ENCODE assay signal across 12 cellular contexts in genomic region chr3:156687023-156687422, GRCh38. TPM values are rescaled to one million over a fixed set of nuclear protein-coding genes. Genes with fewer than 3 reads are reported as not detected.
DNase-seq lines count a peak whose midpoint lies in the region; ATAC-seq, FAIRE-seq and TF ChIP-seq lines count a peak whose summit lies in the region.
"Had no signal": no experiment of that assay in that cellular context is flagged by ENCODE, and none has a peak within 500 bp of the region (broad histone marks: within the 10 kb centered on the region; RNA-seq: fewer than 3 reads in every experiment).

No MANE protein-coding gene starts in this region.

- peaks cover 88% of the 10 kb centered on the region for H3K79me2 ChIP-seq in HepG2 (ENCODE audit: insufficient read depth, low read length)

- H3K4me1 Mint-ChIP-seq in effector memory CD8-positive, alpha-beta T cell (ENCODE audit: low read depth in 2 of 2), result peaks cover 43 to 75% of the 10 kb centered on the region in 2 donors

- no peak overlapping the region for H3K4me2 ChIP-seq in HepG2 (ENCODE audit: low read depth, low read length)

- H3K9ac ChIP-seq in HepG2 (ENCODE audit: insufficient read depth, low read depth, low read length), result no peak overlapping the region

- DNase-seq in right lobe of liver, result no peak
- DNase-seq in HepG2 (ENCODE audit: low spot score), result no peak
- no peak for DNase-seq in effector memory CD8-positive, alpha-beta T cell
- DNase-seq in NCI-H748 (lab: John Stamatoyannopoulos, UW; ENCODE audit: unreplicated experiment), result no peak
- DNase-seq in left ventricle myocardium inferior, result no peak
- no peak for DNase-seq in NOMO-1 treated with DMSO at 0.1 percent for 48 hours (lab: John Stamatoyannopoulos, UW; ENCODE audit: unreplicated experiment)
- DNase-seq: NCI-H226; stimulated activated CD4-positive, alpha-beta T cell treated with anti-CD3 and anti-CD28 coated beads, Interleukin-2, amount 100 ng/mL, for 48 hours had no signal

- H3K36me3 Mint-ChIP-seq in effector memory CD8-positive, alpha-beta T cell (ENCODE audit: insufficient read depth), result peaks cover 57% of the 10 kb centered on the region

- H3K27me3 Mint-ChIP-seq in effector memory CD8-positive, alpha-beta T cell, result no peaks in the 10 kb centered on the region

- CTCF ChIA-PET in HepG2 (lab: Yijun Ruan, JAX; ENCODE audit: low intra/inter-chr PET ratio, low total read pairs), result no interaction called here

- TF ChIP-seq POLR2A in right lobe of liver (IDR thresholded peaks at IDR 0.05), result no peak
- no peak for TF ChIP-seq POLR2A in HepG2 (IDR thresholded peaks at IDR 0.05; ENCODE audit: insufficient read depth in 1 of 2, low read depth in 2 of 2, low read length in 2 of 2)

- ATAC-seq in right lobe of liver, result peak; percentile 28 to 64 (median 44)
- ATAC-seq in HepG2, result no peak
- ATAC-seq in HG03460 (IDR thresholded peaks at IDR 0.05; ENCODE audit: unreplicated experiment), result peak; percentile 36
- ATAC-seq in effector memory CD8-positive, alpha-beta T cell (replicated peaks), result peak; percentile 63
- no peak for ATAC-seq in GM21381 (IDR thresholded peaks at IDR 0.05; ENCODE audit: unreplicated experiment)

- BruUV-seq in HepG2 (replicated peaks; lab: Mats Ljungman, UMichigan), result no TSS peak

- no peak overlapping the region for H2AFZ ChIP-seq in HepG2 (ENCODE audit: low read length)

- intact Hi-C loops in right lobe of liver (cut with DNase I), result no loop called here
- intact Hi-C loops in HepG2 (cut with micrococcal nuclease; ENCODE audit: unreplicated experiment), result no loop called here
- intact Hi-C loops in left ventricle myocardium inferior (cut with micrococcal nuclease), result no loop called here

- H3K27ac ChIP-seq in right lobe of liver (no peak overlapping the region), HepG2 (ENCODE audit: extremely low read length, insufficient read depth, low read length) (no peak overlapping the region), left ventricle myocardium inferior (replicated peaks) (no peak overlapping the region)
- H3K27ac ChIP-seq: C4-2B, thoracic aorta had no signal

- H3K9me3 ChIP-seq in right lobe of liver, result no peaks in the 10 kb centered on the region
- no peaks in the 10 kb centered on the region for H3K9me3 ChIP-seq in HepG2 (ENCODE audit: low read length)
- H3K9me3 ChIP-seq in left ventricle myocardium inferior (replicated peaks), result no peaks in the 10 kb centered on the region
- H3K9me3 ChIP-seq: thoracic aorta had no signal

- H3K4me1 ChIP-seq in right lobe of liver (peaks cover 0 to 49% (median 11%) of the 10 kb centered on the region in 4 donors), HepG2 (ENCODE audit: insufficient read depth, low read length) (peaks cover 43% of the 10 kb centered on the region), left ventricle myocardium inferior (peaks cover 100% of the 10 kb centered on the region)

- H3K36me3 ChIP-seq in right lobe of liver (peaks cover 0 to 4% (median 0%) of the 10 kb centered on the region in 4 donors), HepG2 (replicated peaks in 1 of 2; ENCODE audit: control insufficient read depth in 1 of 2, insufficient read depth in 2 of 2, low read length in 2 of 2) (peaks cover 0 to under 1% of the 10 kb centered on the region in 2 experiments; a peak in 2 of 5 replicates), left ventricle myocardium inferior (no peaks in the 10 kb centered on the region)
- H3K36me3 ChIP-seq: thoracic aorta had no signal

- in situ Hi-C loops in HepG2 (cut with HindIII; ENCODE audit: extremely low pct_ligation_motif_present, low pct_unique_long_range_greater_than_20kb), result no loop called here

- H4K20me1 ChIP-seq in HepG2 (ENCODE audit: insufficient read depth, low read length), result peaks cover 19% of the 10 kb centered on the region

- no peaks in the 10 kb centered on the region for H3K9me3 Mint-ChIP-seq in effector memory CD8-positive, alpha-beta T cell

- no peak for TF ChIP-seq EP300 in HepG2 (IDR thresholded peaks at IDR 0.05; ENCODE audit: low read depth in 2 of 2, low read length in 2 of 2)
- no peak for TF ChIP-seq EP300 in HepG2 (CRISPR knock-in tag; IDR thresholded peaks at IDR 0.05; ENCODE audit: borderline replicate concordance)

- TF ChIP-seq RAD21 in HepG2 (CRISPR knock-in tag; IDR thresholded peaks at IDR 0.05), result no peak

- POLR2A ChIA-PET in HepG2 (lab: Yijun Ruan, JAX), result interaction anchor here (0.9 to 1.5 kb wide), 2 partner anchors 13 to 448 kb away, joined by 3 to 4 read pairs; partner anchors contain the start of gene TIPARP

- FAIRE-seq in HepG2 (lab: Jason Lieb, UNC), result no peak

- peak overlapping the region; percentile 27 to 50 for H3K4me3 Mint-ChIP-seq in effector memory CD8-positive, alpha-beta T cell

- H3K4me3 ChIP-seq in right lobe of liver (no peak overlapping the region), HepG2 (replicated peaks in 1 of 3; ENCODE audit: insufficient read depth in 1 of 3, low read depth in 2 of 3, low read length in 3 of 3) (no peak overlapping the region), left ventricle myocardium inferior (no peak overlapping the region)
- H3K4me3 ChIP-seq: thoracic aorta had no signal

- no peak overlapping the region for H3K27ac Mint-ChIP-seq in effector memory CD8-positive, alpha-beta T cell

- TF ChIP-seq CTCF in right lobe of liver (IDR thresholded peaks at IDR 0.05), result no peak
- no peak for TF ChIP-seq CTCF in HepG2 (CRISPR knock-in tag; IDR thresholded peaks at IDR 0.05)
- TF ChIP-seq CTCF in left ventricle myocardium inferior (IDR thresholded peaks at IDR 0.05; ENCODE audit: borderline replicate concordance), result no peak

- H3K27me3 ChIP-seq in right lobe of liver, result no peaks in the 10 kb centered on the region
- H3K27me3 ChIP-seq in HepG2 (ENCODE audit: control insufficient read depth in 1 of 2, insufficient read depth in 2 of 2, low read length in 2 of 2), result no peaks in the 10 kb centered on the region
- no peaks in the 10 kb centered on the region for H3K27me3 ChIP-seq in left ventricle myocardium inferior (ENCODE audit: low read depth)

TF ChIP-seq in HepG2, 621 proteins besides CTCF, POLR2A, EP300 and RAD21 (continues in another document):
- no peak for TF ChIP-seq ZNF687 (CRISPR knock-in tag; IDR thresholded peaks at IDR 0.05)

RNA-seq across cellular contexts. Expression of gene TIPARP, which starts 12.6 kb away (rescaled TPM):
- total RNA-seq in right lobe of liver, result 10 to 100 TPM; 10.2 to 19.5 (median 16.4) TPM
- total RNA-seq in HepG2 (2016; rRNA removed; fragmentation: Illumina TruSeq; extraction: Trizol), result 19.7 and 25.4 TPM in 2 replicates
- 4.3 and 4.5 TPM in 2 replicates for total RNA-seq in HepG2 (2016; cell fraction: cytosol; rRNA removed; fragmentation: Illumina TruSeq; extraction: Trizol; ENCODE audit: low read depth)
- total RNA-seq in HepG2 (2016; cell fraction: insoluble cytoplasmic fraction; rRNA removed; fragmentation: Illumina TruSeq; extraction: Trizol), result 19.9 and 26.0 TPM in 2 replicates
- 10.5 and 12.3 TPM in 2 replicates for total RNA-seq in HepG2 (2016; cell fraction: membrane; rRNA removed; fragmentation: Illumina TruSeq; extraction: Trizol)
- 22.2 and 24.2 TPM in 2 replicates for total RNA-seq in HepG2 (2016; cell fraction: nucleus; rRNA removed; fragmentation: Illumina TruSeq; extraction: Trizol)
- 6.6 and 7.3 TPM in 2 replicates for polyA plus RNA-seq in HepG2 (2011; rRNA removed)
- polyA plus RNA-seq in HepG2 (2011; cell fraction: cytosol; rRNA removed), result 2.1 and 4.5 TPM in 2 replicates
- polyA plus RNA-seq in HepG2 (2011; cell fraction: nucleus; rRNA removed), result 3.6 and 4.6 TPM in 2 replicates
- 10.5 and 10.6 TPM in 2 replicates for polyA plus RNA-seq in HepG2 (2012)
- polyA plus RNA-seq in HepG2 (2016; cell fraction: cytosol; fragmentation: Illumina TruSeq; extraction: Trizol; ENCODE audit: low read depth), result 0.74 and 0.79 TPM in 2 replicates
- polyA plus RNA-seq in HepG2 (2016; cell fraction: insoluble cytoplasmic fraction; fragmentation: Illumina TruSeq; extraction: Trizol; ENCODE audit: low read depth), result 14.7 and 18.3 TPM in 2 replicates
- polyA plus RNA-seq in HepG2 (2016; cell fraction: membrane; fragmentation: Illumina TruSeq; extraction: Trizol; ENCODE audit: low read depth), result 2.9 and 3.6 TPM in 2 replicates
- polyA plus RNA-seq in HepG2 (2016; cell fraction: nucleus; fragmentation: Illumina TruSeq; extraction: Trizol; ENCODE audit: insufficient read depth, low read depth), result 11.9 and 13.5 TPM in 2 replicates
- 4.9 and 12.3 TPM in 2 replicates for polyA minus RNA-seq in HepG2 (2011; rRNA and poly(A)+ RNA removed; ENCODE audit: low replicate concordance)
- 6.4 and 8.5 TPM in 2 replicates for polyA minus RNA-seq in HepG2 (2011; cell fraction: cytosol; rRNA and poly(A)+ RNA removed)
- 33.6 and 42.5 TPM in 2 replicates for polyA minus RNA-seq in HepG2 (2011; cell fraction: nucleus; rRNA and poly(A)+ RNA removed)
- 27.2 TPM for total RNA-seq in left ventricle myocardium inferior

Comparison
In these comparisons a context has a peak if more than half of its experiments do, and no peak if none do; other contexts are left out.
1. ATAC-seq: peak in right lobe of liver (4 of 4), HG03460 (single experiment) and effector memory CD8-positive, alpha-beta T cell (single experiment); none in HepG2 (single experiment) and GM21381 (single experiment).